Comparison of ENCODE assay signal across 8 cellular contexts in genomic region chr14:50823763-50824636, GRCh38. TPM values are rescaled to one million over a fixed set of nuclear protein-coding genes. Genes with fewer than 3 reads are reported as not detected.
DNase-seq lines count a peak whose midpoint lies in the region; ATAC-seq, FAIRE-seq and TF ChIP-seq lines count a peak whose summit lies in the region.
"Had no signal": no experiment of that assay in that cellular context is flagged by ENCODE, and none has a peak within 500 bp of the region (broad histone marks: within the 10 kb centered on the region; RNA-seq: fewer than 3 reads in every experiment).

No MANE protein-coding gene starts in this region.

- H3K36me3 ChIP-seq in Peyer's patch: no peaks in the 10 kb centered on the region
- H3K36me3 ChIP-seq in mucosa of descending colon (ENCODE audit: low read depth): no peaks in the 10 kb centered on the region

- FAIRE-seq in H54 (lab: Jason Lieb, UNC): no peak

- ATAC-seq in GM18873 (IDR thresholded peaks at IDR 0.05; ENCODE audit: low FRiP score, unreplicated experiment) (peak; percentile 75), HG02571 (IDR thresholded peaks at IDR 0.05; ENCODE audit: unreplicated experiment) (peak; percentile 61), mucosa of descending colon (peak; percentile 31)

- peaks cover 0 to 25% (median 16%) of the 10 kb centered on the region in 4 donors for H3K4me1 ChIP-seq in Peyer's patch
- peaks cover 7% of the 10 kb centered on the region for H3K4me1 ChIP-seq in mucosa of descending colon (ENCODE audit: low read depth)

- H3K27ac ChIP-seq in Peyer's patch: peak overlapping the region; percentile 37 to 79 (median 59)

- peak in 1 of 3 donors; percentile 31 for DNase-seq in Peyer's patch
- no peak for DNase-seq in mucosa of descending colon
- DNase-seq in SIG-M5 treated with dmso at 0.1 percent for 504 hours (lab: John Stamatoyannopoulos, UW; ENCODE audit: unreplicated experiment): no peak
- DNase-seq in H54 (ENCODE audit: insufficient read length, low spot score): no peak
- DNase-seq in ureter (ENCODE audit: low spot score): no peak

- no peaks in the 10 kb centered on the region for H3K27me3 ChIP-seq in Peyer's patch

- no peak for TF ChIP-seq POLR2A in Peyer's patch (IDR thresholded peaks at IDR 0.05)
- TF ChIP-seq POLR2A in H54 (IDR thresholded peaks at IDR 0.05; ENCODE audit: low read depth, low read length): no peak

- H3K9me3 ChIP-seq in Peyer's patch (no peaks in the 10 kb centered on the region), mucosa of descending colon (no peaks in the 10 kb centered on the region)

- H3K4me3 ChIP-seq in Peyer's patch (peak overlapping the region in 1 of 4 donors; percentile 15), mucosa of descending colon (no peak overlapping the region)

- intact Hi-C loops in mucosa of descending colon (cut with DNase I, micrococcal nuclease): no loop called here

- no peak for TF ChIP-seq CTCF in Peyer's patch (IDR thresholded peaks at IDR 0.05)
- no peak for TF ChIP-seq CTCF in mucosa of descending colon (IDR thresholded peaks at IDR 0.05)

RNA-seq across cellular contexts. Expression of gene NIN, which starts 7.0 kb away (rescaled TPM):
- total RNA-seq in Peyer's patch: 100 to 1,000 TPM in 1 of 4 donors, 10 to 100 TPM in 3; 13.8 to 151 (median 21.5) TPM
- total RNA-seq in mucosa of descending colon: 10 to 100 TPM; 20.5 to 36.3 (median 27.9) TPM
- total RNA-seq in ureter: 39.5 TPM

RNA-seq across cellular contexts. Expression of gene ABHD12B, which starts 47.9 kb away (rescaled TPM):
- total RNA-seq in Peyer's patch (not detected), mucosa of descending colon (10 to 100 TPM in 2 of 3 donors, 1 to 10 TPM in 1; 3.1 to 16.2 (median 14.2) TPM), ureter (not detected)
- total RNA-seq: lung microvascular endothelial cell had no signal
